8 cellular contexts compared by ENCODE assay signal in the genomic region with DNA sequence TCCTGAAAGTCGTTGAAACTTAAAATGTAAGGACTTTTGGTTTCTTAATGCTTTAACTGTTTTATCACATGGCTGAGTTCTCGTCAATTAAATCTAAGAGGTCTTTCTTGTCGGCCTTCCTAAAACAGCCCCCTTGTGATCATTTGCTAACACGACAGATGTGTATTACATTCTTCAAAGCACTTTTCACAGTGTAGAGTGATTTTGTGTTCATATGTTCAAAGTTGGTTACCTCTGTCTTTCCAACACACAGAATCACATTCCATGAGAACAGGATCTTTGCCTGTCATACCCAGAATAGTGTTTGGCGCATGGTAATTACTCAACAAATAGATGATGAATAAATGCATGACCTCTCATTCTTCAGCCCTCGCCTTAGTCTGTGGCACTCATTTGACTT. TPM values are rescaled to one million over a fixed set of nuclear protein-coding genes. Genes with fewer than 3 reads are reported as not detected.
DNase-seq lines count a peak whose midpoint lies in the region; ATAC-seq and TF ChIP-seq lines count a peak whose summit lies in the region.

No MANE protein-coding gene starts in this region.

- H3K4me1 Mint-ChIP-seq in CD4-positive, CD25-positive, alpha-beta regulatory T cell = peaks cover 6 to 30% (median 18%) of the 10 kb centered on the region in 4 donors
- H3K4me1 Mint-ChIP-seq in naive thymus-derived CD4-positive, alpha-beta T cell = peaks cover 9 to 28% (median 20%) of the 10 kb centered on the region in 7 donors
- peaks cover 16% of the 10 kb centered on the region for H3K4me1 Mint-ChIP-seq in stimulated activated memory B cell treated with anti-CD40 and anti-IgM and Interleukin-4, amounts not matched to agents 10 μg/mL and 1 μg/mL and 100 μg/mL, for 72 hours

- H3K9me3 ChIP-seq in CD4-positive, CD25-positive, alpha-beta regulatory T cell (ENCODE audit: control insufficient read depth in 2 of 2, low read length in 2 of 2) = no peaks in the 10 kb centered on the region
- H3K9me3 ChIP-seq in KOPT-K1 (ENCODE audit: insufficient read depth, low read length, poor library complexity, severe bottlenecking) = no peaks in the 10 kb centered on the region
- no peaks in the 10 kb centered on the region for H3K9me3 ChIP-seq in naive thymus-derived CD4-positive, alpha-beta T cell (ENCODE audit: control insufficient read depth in 2 of 3, low read length in 3 of 3)

- POLR2A ChIA-PET in naive thymus-derived CD4-positive, alpha-beta T cell (lab: Charles Lee) = interaction anchor here (0.6 kb wide), 1 partner anchor 10 kb away, joined by 6 read pairs; no protein-coding TSS in a partner anchor

- intact Hi-C loops in naive thymus-derived CD4-positive, alpha-beta T cell (cut with micrococcal nuclease) = loop anchor here (2.0 to 10.0 kb wide), 6 partner anchors 173 to 979 kb away; a partner anchor contains a TSS

- peak in 2 of 3 donors; percentile 1 to 43 for DNase-seq in CD4-positive, CD25-positive, alpha-beta regulatory T cell
- DNase-seq in choroid plexus epithelial cell (ENCODE audit: low read depth) (peak; percentile 62), GM19238 (ENCODE audit: insufficient read length, low spot score) (no peak)
- DNase-seq in naive thymus-derived CD4-positive, alpha-beta T cell = peak in 3 of 9 donors; percentile 2 to 12 (median 3)

- peak overlapping the region; percentile 100 for H3K4me3 ChIP-seq in CD4-positive, CD25-positive, alpha-beta regulatory T cell (ENCODE audit: low read depth, low read length)
- peak overlapping the region; percentile 91 for H3K4me3 ChIP-seq in choroid plexus epithelial cell (ENCODE audit: low read depth, low read length)
- H3K4me3 ChIP-seq in naive thymus-derived CD4-positive, alpha-beta T cell (ENCODE audit: low read length) = peak overlapping the region; percentile 80

- CTCF ChIA-PET in naive thymus-derived CD4-positive, alpha-beta T cell (lab: Charles Lee) = no interaction called here

- peaks cover 3% of the 10 kb centered on the region for H3K36me3 ChIP-seq in CD4-positive, CD25-positive, alpha-beta regulatory T cell (ENCODE audit: control insufficient read depth, insufficient read depth, low read length)
- no peaks in the 10 kb centered on the region for H3K36me3 ChIP-seq in KOPT-K1 (ENCODE audit: insufficient read depth, low read length)
- peaks cover 0 to 9% (median 0%) of the 10 kb centered on the region in 3 experiments for H3K36me3 ChIP-seq in naive thymus-derived CD4-positive, alpha-beta T cell (ENCODE audit: control insufficient read depth in 2 of 3, insufficient read depth in 3 of 3, low read length in 3 of 3)

- ATAC-seq in CD4-positive, CD25-positive, alpha-beta regulatory T cell (ENCODE audit: low read depth in 2 of 2) = no peak
- ATAC-seq in naive thymus-derived CD4-positive, alpha-beta T cell = no peak
- ATAC-seq in HG02852 (IDR thresholded peaks at IDR 0.05; ENCODE audit: unreplicated experiment) (no peak), GM19023 (IDR thresholded peaks at IDR 0.05; ENCODE audit: unreplicated experiment) (no peak)
- no peak for ATAC-seq in stimulated activated memory B cell treated with anti-CD40 and anti-IgM and Interleukin-4, amounts not matched to agents 10 μg/mL and 1 μg/mL and 100 μg/mL, for 72 hours

- peak; percentile 33 for TF ChIP-seq CTCF in choroid plexus epithelial cell (conservative IDR thresholded peaks at IDR 0.05; ENCODE audit: low read depth, low read length)

- no peaks in the 10 kb centered on the region for H3K9me3 Mint-ChIP-seq in CD4-positive, CD25-positive, alpha-beta regulatory T cell
- peaks cover 0 to 2% (median 0%) of the 10 kb centered on the region in 11 donors for H3K9me3 Mint-ChIP-seq in naive thymus-derived CD4-positive, alpha-beta T cell
- H3K9me3 Mint-ChIP-seq in stimulated activated memory B cell treated with anti-CD40 and anti-IgM and Interleukin-4, amounts not matched to agents 10 μg/mL and 1 μg/mL and 100 μg/mL, for 72 hours = no peaks in the 10 kb centered on the region

- no peak overlapping the region for H3K4me3 Mint-ChIP-seq in CD4-positive, CD25-positive, alpha-beta regulatory T cell
- no peak overlapping the region for H3K4me3 Mint-ChIP-seq in naive thymus-derived CD4-positive, alpha-beta T cell
- H3K4me3 Mint-ChIP-seq in stimulated activated memory B cell treated with anti-CD40 and anti-IgM and Interleukin-4, amounts not matched to agents 10 μg/mL and 1 μg/mL and 100 μg/mL, for 72 hours = no peak overlapping the region

- H3K27me3 ChIP-seq in CD4-positive, CD25-positive, alpha-beta regulatory T cell (ENCODE audit: control insufficient read depth, insufficient read depth, low read length) = no peaks in the 10 kb centered on the region
- no peaks in the 10 kb centered on the region for H3K27me3 ChIP-seq in naive thymus-derived CD4-positive, alpha-beta T cell (ENCODE audit: control insufficient read depth in 2 of 2, insufficient read depth in 2 of 2, low read length in 2 of 2)

- H3K4me1 ChIP-seq in CD4-positive, CD25-positive, alpha-beta regulatory T cell (ENCODE audit: control insufficient read depth, insufficient read depth, low read length, poor library complexity, severe bottlenecking) = peaks cover 31% of the 10 kb centered on the region
- peaks cover 16 to 21% of the 10 kb centered on the region in 2 donors for H3K4me1 ChIP-seq in naive thymus-derived CD4-positive, alpha-beta T cell (ENCODE audit: control insufficient read depth in 2 of 2, insufficient read depth in 2 of 2, low read length in 2 of 2)

- no peak overlapping the region for H3K27ac Mint-ChIP-seq in CD4-positive, CD25-positive, alpha-beta regulatory T cell
- H3K27ac Mint-ChIP-seq in naive thymus-derived CD4-positive, alpha-beta T cell = no peak overlapping the region
- no peak overlapping the region for H3K27ac Mint-ChIP-seq in stimulated activated memory B cell treated with anti-CD40 and anti-IgM and Interleukin-4, amounts not matched to agents 10 μg/mL and 1 μg/mL and 100 μg/mL, for 72 hours

- no peak overlapping the region for H3K27ac ChIP-seq in CD4-positive, CD25-positive, alpha-beta regulatory T cell (ENCODE audit: insufficient read depth, low read length, poor library complexity, severe bottlenecking)
- H3K27ac ChIP-seq in KOPT-K1 (ENCODE audit: low read depth, low read length, poor library complexity, severe bottlenecking) = peak overlapping the region; percentile 74
- H3K27ac ChIP-seq in naive thymus-derived CD4-positive, alpha-beta T cell (ENCODE audit: low read depth, low read length) = no peak overlapping the region

- H3K36me3 Mint-ChIP-seq in CD4-positive, CD25-positive, alpha-beta regulatory T cell = no peaks in the 10 kb centered on the region
- peaks cover 0 to 6% (median 0%) of the 10 kb centered on the region in 5 donors for H3K36me3 Mint-ChIP-seq in naive thymus-derived CD4-positive, alpha-beta T cell
- H3K36me3 Mint-ChIP-seq in stimulated activated memory B cell treated with anti-CD40 and anti-IgM and Interleukin-4, amounts not matched to agents 10 μg/mL and 1 μg/mL and 100 μg/mL, for 72 hours = peaks cover 5% of the 10 kb centered on the region

- H3K27me3 Mint-ChIP-seq in CD4-positive, CD25-positive, alpha-beta regulatory T cell = no peaks in the 10 kb centered on the region
- H3K27me3 Mint-ChIP-seq in naive thymus-derived CD4-positive, alpha-beta T cell = no peaks in the 10 kb centered on the region
- no peaks in the 10 kb centered on the region for H3K27me3 Mint-ChIP-seq in stimulated activated memory B cell treated with anti-CD40 and anti-IgM and Interleukin-4, amounts not matched to agents 10 μg/mL and 1 μg/mL and 100 μg/mL, for 72 hours

RNA-seq across cellular contexts. Expression of a gene that starts 1.1 kb away (rescaled TPM):
- total RNA-seq in CD4-positive, CD25-positive, alpha-beta regulatory T cell = 16.1 TPM
- 1 to 10 TPM; 7.0 to 9.9 (median 8.8) TPM for polyA plus RNA-seq in CD4-positive, CD25-positive, alpha-beta regulatory T cell
- 10 to 100 TPM; 13.7 to 20.4 (median 15.2) TPM for total RNA-seq in naive thymus-derived CD4-positive, alpha-beta T cell
- 1 to 10 TPM; 6.7 to 8.1 TPM for polyA plus RNA-seq in naive thymus-derived CD4-positive, alpha-beta T cell
